8 cellular contexts compared by ENCODE assay signal in genomic region chr11:3422380-3423137, GRCh38. TPM values are rescaled to one million over a fixed set of nuclear protein-coding genes. Genes with fewer than 3 reads are reported as not detected.
DNase-seq lines count a peak whose midpoint lies in the region; ATAC-seq and TF ChIP-seq lines count a peak whose summit lies in the region.
"Not testable (repeated sequence)": the region's sequence is repeated elsewhere in the genome, so short reads cannot be mapped to it uniquely, and the experiment has no call there.

No MANE protein-coding gene starts in this region.

- peak overlapping the region; percentile 82 for H3K27ac Mint-ChIP-seq in activated CD4-positive, alpha-beta memory T cell treated with anti-CD3 and anti-CD28 coated beads, Interleukin-2, amount 10 ng/mL, durations not matched to agents 7 days and 5 days

- H3K9me3 ChIP-seq in duodenal mucosa (ENCODE audit: control insufficient read depth in 1 of 2, low read length in 2 of 2), result not testable (repeated sequence)

- TF ChIP-seq CTCF in C4-2B (conservative IDR thresholded peaks at IDR 0.05); HL-60 (IDR thresholded peaks at IDR 0.05; ENCODE audit: insufficient read depth, low read length); lower leg skin (IDR thresholded peaks at IDR 0.05): not testable (repeated sequence)

- H3K36me3 Mint-ChIP-seq in activated CD4-positive, alpha-beta memory T cell treated with anti-CD3 and anti-CD28 coated beads, Interleukin-2, amount 10 ng/mL, durations not matched to agents 7 days and 5 days (ENCODE audit: low read depth), result not testable (repeated sequence)

- peak overlapping the region; percentile 79 for H3K4me3 Mint-ChIP-seq in activated CD4-positive, alpha-beta memory T cell treated with anti-CD3 and anti-CD28 coated beads, Interleukin-2, amount 10 ng/mL, durations not matched to agents 7 days and 5 days

- H3K4me1 ChIP-seq in duodenal mucosa (ENCODE audit: control insufficient read depth in 1 of 2, insufficient read depth in 2 of 2, low read length in 2 of 2), result not testable (repeated sequence)

- intact Hi-C loops in lower leg skin (cut with DNase I; ENCODE audit: low total_unique reads), result not testable (repeated sequence)

- POLR2A ChIA-PET in activated CD4-positive, alpha-beta memory T cell treated with anti-CD3 and anti-CD28 coated beads, Interleukin-2, amount 10 ng/mL, durations not matched to agents 7 days and 5 days (lab: Charles Lee), result interaction anchor here (1.4 kb wide), 1 partner anchor 46 kb away, joined by 3 read pairs; no protein-coding TSS in a partner anchor

- H3K4me3 ChIP-seq in HL-60 (replicated peaks; ENCODE audit: insufficient read depth, low read length) (peak overlapping the region; percentile 65), duodenal mucosa (ENCODE audit: low read depth in 1 of 2, low read length in 2 of 2) (peak overlapping the region; percentile 70), lower leg skin (ENCODE audit: low read depth, poor library complexity, severe bottlenecking) (peak overlapping the region; percentile 34)

- DNase-seq in HL-60 (ENCODE audit: low read depth in 1 of 2, low spot score in 1 of 2) (peak; percentile 91 to 98), NCI-H82 treated with DMSO at 0.1 percent for 48 hours (lab: John Stamatoyannopoulos, UW; ENCODE audit: unreplicated experiment) (peak; percentile 91), lower leg skin (ENCODE audit: low spot score in 2 of 2) (peak; percentile 99 to 100)
- DNase-seq in activated CD4-positive, alpha-beta memory T cell treated with anti-CD3 and anti-CD28 coated beads, Interleukin-2, amount 10 ng/mL, durations not matched to agents 7 days and 5 days, result peak; percentile 99
- peak; percentile 98 for DNase-seq in stimulated activated CD4-positive, alpha-beta T cell treated with anti-CD3 and anti-CD28 coated beads, Interleukin-4, amount 100 ng/mL, for 4 hours

- peaks cover 19% of the 10 kb centered on the region for H3K27me3 Mint-ChIP-seq in activated CD4-positive, alpha-beta memory T cell treated with anti-CD3 and anti-CD28 coated beads, Interleukin-2, amount 10 ng/mL, durations not matched to agents 7 days and 5 days

- H3K9me3 Mint-ChIP-seq in activated CD4-positive, alpha-beta memory T cell treated with anti-CD3 and anti-CD28 coated beads, Interleukin-2, amount 10 ng/mL, durations not matched to agents 7 days and 5 days, result not testable (repeated sequence)

- peaks cover 16% of the 10 kb centered on the region for H3K4me1 Mint-ChIP-seq in activated CD4-positive, alpha-beta memory T cell treated with anti-CD3 and anti-CD28 coated beads, Interleukin-2, amount 10 ng/mL, durations not matched to agents 7 days and 5 days

- H3K27me3 ChIP-seq in HL-60 (ENCODE audit: insufficient read depth, poor library complexity, severe bottlenecking); duodenal mucosa (ENCODE audit: control insufficient read depth in 1 of 2, insufficient read depth in 2 of 2, low read length in 2 of 2): not testable (repeated sequence)

- peak overlapping the region in 1 of 2 donors; percentile 33 for H3K9ac ChIP-seq in duodenal mucosa (ENCODE audit: low read depth in 1 of 2, low read length in 2 of 2)

- H3K36me3 ChIP-seq in duodenal mucosa (ENCODE audit: control insufficient read depth in 1 of 2, insufficient read depth in 2 of 2, low read length in 2 of 2), result not testable (repeated sequence)

- H3K27ac ChIP-seq in C4-2B (peak overlapping the region; percentile 74), HL-60 (replicated peaks) (peak overlapping the region; percentile 70), duodenal mucosa (ENCODE audit: low read depth, low read length) (peak overlapping the region; percentile 56)

- 0 to 1% methylated on average over 38 to 42 of the region's 66 CpGs for WGBS in lower leg skin, 2 donors

- not testable (repeated sequence) for TF ChIP-seq POLR2A in lower leg skin (IDR thresholded peaks at IDR 0.05)

- CTCF ChIA-PET in activated CD4-positive, alpha-beta memory T cell treated with anti-CD3 and anti-CD28 coated beads, Interleukin-2, amount 10 ng/mL, durations not matched to agents 7 days and 5 days (lab: Charles Lee), result not testable (repeated sequence)

- ATAC-seq in GM19463 (IDR thresholded peaks at IDR 0.05; ENCODE audit: unreplicated experiment), result peak; percentile 96

RNA-seq across cellular contexts. Expression of gene ZNF195, which starts 43.6 kb away (rescaled TPM):
- total RNA-seq in activated CD4-positive, alpha-beta memory T cell treated with anti-CD3 and anti-CD28 coated beads, Interleukin-2, amount 10 ng/mL, durations not matched to agents 7 days and 5 days, result 10 to 100 TPM; 30.5 to 33.5 TPM
- 10 to 100 TPM in 3 of 4 donors, 1 to 10 TPM in 1; 8.7 to 25.4 (median 11.1) TPM for total RNA-seq in lower leg skin

Comparison
In these comparisons a context has a peak if more than half of its experiments do, and no peak if none do; other contexts are left out.
1. Peak in every context shown above with its lines: DNase-seq, ATAC-seq, H3K4me3 ChIP-seq and H3K27ac ChIP-seq.